ENCODE assay signal across 30 cellular contexts in the genomic region with DNA sequence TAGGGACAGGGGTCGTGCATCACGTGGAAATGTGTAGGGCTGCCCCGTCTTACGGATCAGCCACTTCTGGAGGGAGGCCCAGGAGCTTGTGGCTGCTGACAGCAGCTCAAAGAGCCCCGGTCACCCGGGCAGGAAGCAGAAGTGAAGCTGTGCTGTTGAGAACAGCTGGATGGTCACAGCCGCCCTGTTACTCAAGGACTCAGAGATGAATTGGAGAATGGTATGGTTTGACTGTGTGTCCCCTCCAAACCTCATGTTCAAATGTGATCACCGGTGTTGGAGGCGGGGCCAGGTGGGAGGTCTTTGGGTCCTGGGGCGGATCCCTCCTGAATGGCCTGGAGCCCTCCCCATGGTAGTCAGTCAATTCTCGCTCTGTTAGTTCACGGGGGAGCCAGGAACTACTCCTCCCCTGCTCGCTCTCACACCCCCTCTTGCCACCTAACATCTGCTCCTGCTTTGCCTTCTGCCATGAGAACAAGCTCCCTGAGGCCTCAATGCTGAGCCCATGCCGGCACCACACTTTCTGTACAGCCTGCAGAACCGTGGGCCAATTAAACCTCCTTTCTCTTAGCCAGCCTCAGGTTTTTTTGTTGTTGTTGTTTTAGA.
DNase-seq lines count a peak whose midpoint lies in the region; ATAC-seq, FAIRE-seq and TF ChIP-seq lines count a peak whose summit lies in the region.
"Had no signal": no experiment of that assay in that cellular context is flagged by ENCODE, and none has a peak within 500 bp of the region (broad histone marks: within the 10 kb centered on the region; RNA-seq: fewer than 3 reads in every experiment).

No MANE protein-coding gene starts in this region.

- no peak overlapping the region for H2BK120ac ChIP-seq in mesendoderm (ENCODE audit: low read depth, low read length)

- H3K23ac ChIP-seq in mesendoderm (ENCODE audit: low read length), result no peak overlapping the region

- no peaks in the 10 kb centered on the region for H3K79me2 ChIP-seq in mesendoderm (ENCODE audit: control insufficient read depth, insufficient read depth, low read length)

- H3K4me2 ChIP-seq in mesendoderm (ENCODE audit: low read length), result no peak overlapping the region
- H3K4me2 ChIP-seq: GM23338 had no signal

- H3K56ac ChIP-seq in mesendoderm (ENCODE audit: low read length), result no peak overlapping the region

- no peaks in the 10 kb centered on the region for H3K4me1 ChIP-seq in mesendoderm (ENCODE audit: control insufficient read depth, low read depth, low read length)
- H3K4me1 ChIP-seq: left ventricle myocardium inferior, transverse colon had no signal

- H3K27ac ChIP-seq in mesendoderm (ENCODE audit: low read depth, low read length), result no peak overlapping the region
- H3K27ac ChIP-seq: C4-2B, left ventricle myocardium inferior, right lobe of liver, transverse colon had no signal

- no peak for TF ChIP-seq CTCF in WTC11 (IDR thresholded peaks at IDR 0.05)

- H3K4me1 Mint-ChIP-seq in WTC11, result peaks cover 47% of the 10 kb centered on the region
- H3K4me1 Mint-ChIP-seq: activated naive CD8-positive, alpha-beta T cell treated with anti-CD3 and anti-CD28 coated beads for 36 hours had no signal

- POLR2A ChIA-PET in WTC11 (lab: Charles Lee), result no interaction called here

- no peaks in the 10 kb centered on the region for H3K27me3 ChIP-seq in mesendoderm (ENCODE audit: insufficient read depth, low read length, poor library complexity)
- H3K27me3 ChIP-seq: right lobe of liver, transverse colon had no signal

- no peak overlapping the region for H3K9ac ChIP-seq in mesendoderm (ENCODE audit: low read length)

- H3K18ac ChIP-seq in mesendoderm (ENCODE audit: low read length), result no peak overlapping the region

- H4K8ac ChIP-seq in mesendoderm (ENCODE audit: low read depth, low read length), result no peak overlapping the region

- no peak overlapping the region for H3K4ac ChIP-seq in mesendoderm (ENCODE audit: low read depth, low read length)

- WGBS in mesendoderm (ENCODE audit: extremely low coverage, insufficient coverage, low lambda C conversion rate), result no CpG with 5 or more reads among the region's 15 CpGs

- DNase-seq in DMS79 (lab: John Stamatoyannopoulos, UW) (peak; percentile 89), HTR-8/SVneo (ENCODE audit: insufficient read length, low spot score) (no peak), WTC11 (ENCODE audit: low spot score) (no peak), mesendoderm (peak; percentile 11), GM19240 (ENCODE audit: insufficient read length, low spot score) (no peak), HPDE6-E6E7 (ENCODE audit: extremely low spot score) (no peak)
- DNase-seq: activated CD4-positive, alpha-beta T cell treated with anti-CD3 and anti-CD28 coated beads, Interleukin-2, amount 50 U/mL, for 1 hour; activated effector memory CD4-positive, alpha-beta T cell treated with Interleukin-2 at 50 U/mL for 16 hours; activated naive CD8-positive, alpha-beta T cell treated with anti-CD3 and anti-CD28 coated beads for 36 hours; activated T-cell treated with anti-CD3 and anti-CD28 coated beads, Interleukin-2, amount 50 U/mL, for 1 hour; anterior cingulate cortex; COR-L47; effector CD4-positive, alpha-beta T cell; GDM1; left ventricle myocardium inferior; NCI-H1105 treated with DMSO at 0.1 percent for 48 hours; NCI-H1930; NCI-H2171 treated with DMSO at 0.1 percent for 48 hours; NCI-H524 treated with DMSO at 0.1 percent for 48 hours; NK-92 treated with Interleukin-12 subunit alpha and Interleukin-12 subunit beta, amount 100 ng/mL, for 24 hours; right lobe of liver; stimulated activated CD4-positive, alpha-beta T cell treated with anti-CD3 and anti-CD28 coated beads, Interleukin-4, amount 100 ng/mL, for 4 hours; SW 1271; T-helper 9 cell; transverse colon had no signal

- peak overlapping the region; percentile 70; the same call in 1 of the 2 replicates for H3K27ac Mint-ChIP-seq in WTC11
- H3K27ac Mint-ChIP-seq: activated naive CD8-positive, alpha-beta T cell treated with anti-CD3 and anti-CD28 coated beads for 36 hours; GM23338 had no signal

- no peaks in the 10 kb centered on the region for H3K9me3 Mint-ChIP-seq in WTC11
- H3K9me3 Mint-ChIP-seq: activated naive CD8-positive, alpha-beta T cell treated with anti-CD3 and anti-CD28 coated beads for 36 hours; GM23338 had no signal

- peaks cover 11% of the 10 kb centered on the region for H3K36me3 Mint-ChIP-seq in WTC11
- H3K36me3 Mint-ChIP-seq: activated naive CD8-positive, alpha-beta T cell treated with anti-CD3 and anti-CD28 coated beads for 36 hours had no signal

- no peaks in the 10 kb centered on the region for H3K79me1 ChIP-seq in mesendoderm (ENCODE audit: low read length)

- H2BK5ac ChIP-seq in mesendoderm (ENCODE audit: low read length), result no peak overlapping the region

- CTCF ChIA-PET in WTC11 (lab: Charles Lee), result interaction anchor here (1.4 kb wide), 1 partner anchor 30 kb away, joined by 6 read pairs; no protein-coding TSS in a partner anchor

- no peak overlapping the region for H2AK5ac ChIP-seq in mesendoderm (ENCODE audit: low read length)

- ATAC-seq in WTC11 (0 out of 2 replicates have a peak, but pooled peaks have one; percentile 3), GM21528 (IDR thresholded peaks at IDR 0.05; ENCODE audit: low FRiP score, unreplicated experiment) (no peak)
- ATAC-seq: GM23338, Panc1 had no signal

- no peak overlapping the region for H4K5ac ChIP-seq in mesendoderm (ENCODE audit: low read length)

- H3K4me3 Mint-ChIP-seq in WTC11, result no peak overlapping the region
- H3K4me3 Mint-ChIP-seq: activated naive CD8-positive, alpha-beta T cell treated with anti-CD3 and anti-CD28 coated beads for 36 hours; GM23338 had no signal

- no peak overlapping the region for H2BK15ac ChIP-seq in mesendoderm (replicated peaks; ENCODE audit: low read depth)

- H3K4me3 ChIP-seq in mesendoderm (ENCODE audit: low read length), result no peak overlapping the region
- H3K4me3 ChIP-seq: GM23338, left ventricle myocardium inferior, right lobe of liver, transverse colon had no signal

- no peaks in the 10 kb centered on the region for H3K36me3 ChIP-seq in mesendoderm (ENCODE audit: control insufficient read depth, insufficient read depth, low read length)
- H3K36me3 ChIP-seq: left ventricle myocardium inferior, transverse colon had no signal

- peak; percentile 42 for FAIRE-seq in HTR-8/SVneo (lab: Jason Lieb, UNC)
- FAIRE-seq: islet of Langerhans had no signal

- H3K27me3 Mint-ChIP-seq in WTC11 (ENCODE audit: low read depth), result no peaks in the 10 kb centered on the region

TF ChIP-seq in WTC11, 78 proteins besides CTCF, POLR2A, EP300 and RAD21 (continues in another document):
- no peak for TF ChIP-seq IRF2 (CRISPR knock-in tag; IDR thresholded peaks at IDR 0.05; ENCODE audit: borderline replicate concordance, low read depth)
- TF ChIP-seq, protein P1, sequence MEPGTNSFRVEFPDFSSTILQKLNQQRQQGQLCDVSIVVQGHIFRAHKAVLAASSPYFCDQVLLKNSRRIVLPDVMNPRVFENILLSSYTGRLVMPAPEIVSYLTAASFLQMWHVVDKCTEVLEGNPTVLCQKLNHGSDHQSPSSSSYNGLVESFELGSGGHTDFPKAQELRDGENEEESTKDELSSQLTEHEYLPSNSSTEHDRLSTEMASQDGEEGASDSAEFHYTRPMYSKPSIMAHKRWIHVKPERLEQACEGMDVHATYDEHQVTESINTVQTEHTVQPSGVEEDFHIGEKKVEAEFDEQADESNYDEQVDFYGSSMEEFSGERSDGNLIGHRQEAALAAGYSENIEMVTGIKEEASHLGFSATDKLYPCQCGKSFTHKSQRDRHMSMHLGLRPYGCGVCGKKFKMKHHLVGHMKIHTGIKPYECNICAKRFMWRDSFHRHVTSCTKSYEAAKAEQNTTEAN (CRISPR knock-in tag; IDR thresholded peaks at IDR 0.05), result no peak
- TF ChIP-seq, protein P2, sequence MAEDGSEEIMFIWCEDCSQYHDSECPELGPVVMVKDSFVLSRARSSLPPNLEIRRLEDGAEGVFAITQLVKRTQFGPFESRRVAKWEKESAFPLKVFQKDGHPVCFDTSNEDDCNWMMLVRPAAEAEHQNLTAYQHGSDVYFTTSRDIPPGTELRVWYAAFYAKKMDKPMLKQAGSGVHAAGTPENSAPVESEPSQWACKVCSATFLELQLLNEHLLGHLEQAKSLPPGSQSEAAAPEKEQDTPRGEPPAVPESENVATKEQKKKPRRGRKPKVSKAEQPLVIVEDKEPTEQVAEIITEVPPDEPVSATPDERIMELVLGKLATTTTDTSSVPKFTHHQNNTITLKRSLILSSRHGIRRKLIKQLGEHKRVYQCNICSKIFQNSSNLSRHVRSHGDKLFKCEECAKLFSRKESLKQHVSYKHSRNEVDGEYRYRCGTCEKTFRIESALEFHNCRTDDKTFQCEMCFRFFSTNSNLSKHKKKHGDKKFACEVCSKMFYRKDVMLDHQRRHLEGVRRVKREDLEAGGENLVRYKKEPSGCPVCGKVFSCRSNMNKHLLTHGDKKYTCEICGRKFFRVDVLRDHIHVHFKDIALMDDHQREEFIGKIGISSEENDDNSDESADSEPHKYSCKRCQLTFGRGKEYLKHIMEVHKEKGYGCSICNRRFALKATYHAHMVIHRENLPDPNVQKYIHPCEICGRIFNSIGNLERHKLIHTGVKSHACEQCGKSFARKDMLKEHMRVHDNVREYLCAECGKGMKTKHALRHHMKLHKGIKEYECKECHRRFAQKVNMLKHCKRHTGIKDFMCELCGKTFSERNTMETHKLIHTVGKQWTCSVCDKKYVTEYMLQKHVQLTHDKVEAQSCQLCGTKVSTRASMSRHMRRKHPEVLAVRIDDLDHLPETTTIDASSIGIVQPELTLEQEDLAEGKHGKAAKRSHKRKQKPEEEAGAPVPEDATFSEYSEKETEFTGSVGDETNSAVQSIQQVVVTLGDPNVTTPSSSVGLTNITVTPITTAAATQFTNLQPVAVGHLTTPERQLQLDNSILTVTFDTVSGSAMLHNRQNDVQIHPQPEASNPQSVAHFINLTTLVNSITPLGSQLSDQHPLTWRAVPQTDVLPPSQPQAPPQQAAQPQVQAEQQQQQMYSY (CRISPR knock-in tag; IDR thresholded peaks at IDR 0.05), result peak; percentile 85

Comparison
In these comparisons a context has a peak if more than half of its experiments do, and no peak if none do; other contexts are left out.
1. DNase-seq: peak in DMS79 (single experiment) and mesendoderm (single experiment); none in HTR-8/SVneo (single experiment), WTC11 (single experiment), GM19240 (single experiment) and HPDE6-E6E7 (single experiment).